ENCODE assay signal across 10 cellular contexts in genomic region chrY:13023607-13024006, GRCh38.
"Had no signal": no experiment of that assay in that cellular context is flagged by ENCODE, and none has a peak within 500 bp of the region (broad histone marks: within the 10 kb centered on the region; RNA-seq: fewer than 3 reads in every experiment).

No MANE protein-coding gene starts in this region.

- ATAC-seq: GM23338, K562 had no signal

- DNase-seq: H9, HCEC 1CT, IMR-90, Kasumi-1, KG1 had no signal

- FAIRE-seq: H1, H54, HTR-8/SVneo, K562 had no signal
